Comparison of ENCODE assay signal across 10 cellular contexts in the genomic region with DNA sequence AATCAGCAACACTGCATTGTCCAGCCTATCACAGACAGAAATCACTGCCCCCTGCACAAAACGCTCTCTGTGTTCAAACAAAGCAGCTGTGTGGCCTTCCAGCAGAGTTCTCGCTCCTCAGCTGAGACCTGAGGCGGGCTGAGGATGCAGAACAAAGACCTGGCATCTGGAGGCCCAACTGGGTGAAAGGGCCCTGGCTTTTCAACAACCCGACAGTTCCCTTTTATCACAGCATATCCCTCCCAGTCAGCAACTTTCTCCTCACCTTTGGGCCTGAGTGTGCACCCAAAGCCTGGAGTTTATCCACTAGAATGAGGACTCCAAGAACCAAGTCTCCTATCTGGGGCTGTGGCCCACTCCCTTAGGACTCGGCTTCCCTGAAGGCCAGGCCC. TPM values are rescaled to one million over a fixed set of nuclear protein-coding genes. Genes with fewer than 3 reads are reported as not detected.
DNase-seq lines count a peak whose midpoint lies in the region; ATAC-seq, FAIRE-seq and TF ChIP-seq lines count a peak whose summit lies in the region.
"Had no signal": no experiment of that assay in that cellular context is flagged by ENCODE, and none has a peak within 500 bp of the region (broad histone marks: within the 10 kb centered on the region; RNA-seq: fewer than 3 reads in every experiment).

No MANE protein-coding gene starts in this region.

- H3K36me3 ChIP-seq in SK-N-MC (ENCODE audit: insufficient read depth, low read length) = no peaks in the 10 kb centered on the region; the same call in 1 of the 2 replicates
- no peaks in the 10 kb centered on the region for H3K36me3 ChIP-seq in kidney (ENCODE audit: control insufficient read depth in 1 of 2, insufficient read depth in 2 of 2, low read length in 2 of 2)

- no peak for TF ChIP-seq CTCF in kidney (IDR thresholded peaks at IDR 0.05; ENCODE audit: borderline replicate concordance, extremely low read depth, insufficient read depth)

- ATAC-seq in HG03280 (IDR thresholded peaks at IDR 0.05; ENCODE audit: unreplicated experiment) = no peak

- DNase-seq in ELF-1 (ENCODE audit: low read depth, low spot score) = peak; percentile 73
- DNase-seq in SK-N-MC (ENCODE audit: low read depth, low spot score) = no peak
- DNase-seq in kidney = no peak
- peak; percentile 82 for DNase-seq in retina
- DNase-seq in RCC 7860 (ENCODE audit: low spot score) = no peak
- no peak for DNase-seq in AG08395 (ENCODE audit: low spot score)
- no peak for DNase-seq in cerebellar nuclear complex (lab: John Stamatoyannopoulos, UW)

- peak overlapping the region; percentile 68 for H3K9ac ChIP-seq in SK-N-MC (ENCODE audit: insufficient read length)
- H3K9ac ChIP-seq in kidney (ENCODE audit: low read length in 2 of 2) = peak overlapping the region; percentile 43 to 62

- H3K27ac ChIP-seq in SK-N-MC = peak overlapping the region; percentile 88
- peak overlapping the region; percentile 76 to 87 for H3K27ac ChIP-seq in kidney (ENCODE audit: low read depth in 2 of 2, low read length in 2 of 2)

- FAIRE-seq in kidney (lab: Jason Lieb, UNC) (no peak), RCC 7860 (lab: Jason Lieb, UNC) (no peak)

- peaks cover 49 to 58% of the 10 kb centered on the region in 2 donors for H3K4me1 ChIP-seq in kidney (ENCODE audit: control insufficient read depth in 1 of 2, insufficient read depth in 1 of 2, low read depth in 1 of 2, low read length in 2 of 2)

- H3K4me3 ChIP-seq in SK-N-MC (peak overlapping the region; percentile 75), kidney (ENCODE audit: low read length in 2 of 2) (peak overlapping the region in 1 of 2 donors; percentile 29)

- H3K9me3 ChIP-seq in SK-N-MC (ENCODE audit: low read depth, low read length) = no peaks in the 10 kb centered on the region
- no peaks in the 10 kb centered on the region for H3K9me3 ChIP-seq in kidney (ENCODE audit: control insufficient read depth in 1 of 2, low read length in 2 of 2)

- intact Hi-C loops in kidney (cut with DNase I) = no loop called here

RNA-seq across cellular contexts. Expression of gene A3GALT2, which starts 42.6 kb away (rescaled TPM):
- total RNA-seq in kidney = not detected
- not detected for polyA plus RNA-seq in kidney (ENCODE audit: insufficient read depth, low read depth, low replicate concordance)
- total RNA-seq: OCI-LY7, renal cortical epithelial cell had no signal

Comparison
In these comparisons a context has a peak if more than half of its experiments do, and no peak if none do; other contexts are left out.
1. DNase-seq: peak in ELF-1 (single experiment) and retina (single experiment); none in SK-N-MC (single experiment), kidney (single experiment), RCC 7860 (single experiment), AG08395 (single experiment) and cerebellar nuclear complex (0 of 2).